In genomic region chr1:150973826-150974579, GRCh38 we compare ENCODE assay signal across 8 cellular contexts. TPM values are rescaled to one million over a fixed set of nuclear protein-coding genes. Genes with fewer than 3 reads are reported as not detected.
DNase-seq lines count a peak whose midpoint lies in the region; ATAC-seq and TF ChIP-seq lines count a peak whose summit lies in the region.

No MANE protein-coding gene starts in this region.

- peak overlapping the region; percentile 87 for H3K4me3 Mint-ChIP-seq in activated CD8-positive, alpha-beta T cell treated with anti-CD3 and anti-CD28 coated beads, Interleukin-2, amount 10 ng/mL, durations not matched to agents 7 days and 5 days
- peak overlapping the region; percentile 80 for H3K4me3 Mint-ChIP-seq in mesothelial cell of epicardium

- peak overlapping the region; percentile 86 to 97 (median 89) for H3K9ac ChIP-seq in subcutaneous abdominal adipose tissue (ENCODE audit: low read length in 5 of 5)

- H3K9me3 ChIP-seq in subcutaneous abdominal adipose tissue (ENCODE audit: control insufficient read depth in 5 of 5, low read length in 5 of 5): no peaks in the 10 kb centered on the region

- CTCF ChIA-PET in activated CD8-positive, alpha-beta T cell treated with anti-CD3 and anti-CD28 coated beads, Interleukin-2, amount 10 ng/mL, durations not matched to agents 7 days and 5 days (lab: Charles Lee): interaction anchor here (0.6 to 1.7 kb wide), 7 partner anchors 9 to 183 kb away, joined by 3 to 9 read pairs (median 5); partner anchors contain the start of genes MINDY1, SETDB1 and TNFAIP8L2

- H3K36me3 ChIP-seq in H7 (replicated peaks; ENCODE audit: control insufficient read depth, insufficient read depth, low read length) (peaks cover 1% of the 10 kb centered on the region), subcutaneous abdominal adipose tissue (ENCODE audit: control insufficient read depth in 5 of 5, insufficient read depth in 5 of 5, low read length in 5 of 5) (peaks cover 0 to 3% (median 0%) of the 10 kb centered on the region in 5 donors)

- peak; percentile 54 for ATAC-seq in activated CD8-positive, alpha-beta T cell treated with anti-CD3 and anti-CD28 coated beads, Interleukin-2, amount 10 ng/mL, durations not matched to agents 7 days and 5 days

- H3K27me3 Mint-ChIP-seq in activated CD8-positive, alpha-beta T cell treated with anti-CD3 and anti-CD28 coated beads, Interleukin-2, amount 10 ng/mL, durations not matched to agents 7 days and 5 days (ENCODE audit: low read depth): no peaks in the 10 kb centered on the region
- H3K27me3 Mint-ChIP-seq in mesothelial cell of epicardium (ENCODE audit: low read depth): no peaks in the 10 kb centered on the region

- H3K27me3 ChIP-seq in H7 (ENCODE audit: control insufficient read depth, insufficient read depth, low read length) (no peaks in the 10 kb centered on the region), subcutaneous abdominal adipose tissue (ENCODE audit: control insufficient read depth in 5 of 5, insufficient read depth in 4 of 5, low read length in 5 of 5) (no peaks in the 10 kb centered on the region)

- H3K36me3 Mint-ChIP-seq in activated CD8-positive, alpha-beta T cell treated with anti-CD3 and anti-CD28 coated beads, Interleukin-2, amount 10 ng/mL, durations not matched to agents 7 days and 5 days (ENCODE audit: low read depth): peaks cover 21% of the 10 kb centered on the region
- H3K36me3 Mint-ChIP-seq in mesothelial cell of epicardium: no peaks in the 10 kb centered on the region

- H3K4me3 ChIP-seq in H7 (ENCODE audit: insufficient read depth, low read depth, low read length) (peak overlapping the region; percentile 83), subcutaneous abdominal adipose tissue (ENCODE audit: low read depth in 1 of 5, low read length in 5 of 5) (peak overlapping the region; percentile 70 to 95 (median 89))

- POLR2A ChIA-PET in activated CD8-positive, alpha-beta T cell treated with anti-CD3 and anti-CD28 coated beads, Interleukin-2, amount 10 ng/mL, durations not matched to agents 7 days and 5 days (lab: Charles Lee): interaction anchor here (0.8 to 1.4 kb wide), 9 partner anchors 8 to 410 kb away, joined by 3 to 9 read pairs (median 4); partner anchors contain the start of gene CTSS

- H3K27ac Mint-ChIP-seq in activated CD8-positive, alpha-beta T cell treated with anti-CD3 and anti-CD28 coated beads, Interleukin-2, amount 10 ng/mL, durations not matched to agents 7 days and 5 days: peak overlapping the region; percentile 85
- H3K27ac Mint-ChIP-seq in mesothelial cell of epicardium: peak overlapping the region; percentile 92

- peak; percentile 51 for DNase-seq in ELR (ENCODE audit: low read depth)
- peak; percentile 85 for DNase-seq in H7
- DNase-seq in NCI-H1092 treated with DMSO at 0.1 percent for 48 hours (lab: John Stamatoyannopoulos, UW): peak; percentile 42
- DNase-seq in activated CD8-positive, alpha-beta T cell treated with anti-CD3 and anti-CD28 coated beads, Interleukin-2, amount 10 ng/mL, durations not matched to agents 7 days and 5 days: peak; percentile 58
- peak; percentile 13 for DNase-seq in effector CD8-positive, alpha-beta T cell (lab: John Stamatoyannopoulos, UW)
- DNase-seq in mesothelial cell of epicardium (ENCODE audit: low spot score in 2 of 2, unreplicated experiment in 2 of 2): peak in 1 of 2 experiments; percentile 59
- DNase-seq in NCI-H2196 (lab: John Stamatoyannopoulos, UW; ENCODE audit: unreplicated experiment): no peak

- H3K4me1 Mint-ChIP-seq in activated CD8-positive, alpha-beta T cell treated with anti-CD3 and anti-CD28 coated beads, Interleukin-2, amount 10 ng/mL, durations not matched to agents 7 days and 5 days (ENCODE audit: low read depth): peaks cover 70% of the 10 kb centered on the region
- peaks cover 39% of the 10 kb centered on the region for H3K4me1 Mint-ChIP-seq in mesothelial cell of epicardium

- no peak for TF ChIP-seq CTCF in mesothelial cell of epicardium (IDR thresholded peaks at IDR 0.05; ENCODE audit: unreplicated experiment)

- peak overlapping the region; percentile 67 for H3K27ac ChIP-seq in subcutaneous abdominal adipose tissue (ENCODE audit: low read depth, low read length)

- H3K4me1 ChIP-seq in subcutaneous abdominal adipose tissue (ENCODE audit: control insufficient read depth in 5 of 5, insufficient read depth in 5 of 5, low read length in 5 of 5): peaks cover 18 to 69% (median 51%) of the 10 kb centered on the region in 5 donors

- H3K9me3 Mint-ChIP-seq in activated CD8-positive, alpha-beta T cell treated with anti-CD3 and anti-CD28 coated beads, Interleukin-2, amount 10 ng/mL, durations not matched to agents 7 days and 5 days (ENCODE audit: insufficient read depth): no peaks in the 10 kb centered on the region
- no peaks in the 10 kb centered on the region for H3K9me3 Mint-ChIP-seq in mesothelial cell of epicardium

RNA-seq across cellular contexts. Expression of gene CERS2, which starts 0.6 kb away (rescaled TPM):
- 248 and 297 TPM in 2 replicates for total RNA-seq in H7 (2014; rRNA removed; shearing (Covaris generic))
- 100 to 1,000 TPM; 149 to 150 TPM for total RNA-seq in activated CD8-positive, alpha-beta T cell treated with anti-CD3 and anti-CD28 coated beads, Interleukin-2, amount 10 ng/mL, durations not matched to agents 7 days and 5 days
- 127 to 137 TPM (median 132 TPM) in 3 replicates for total RNA-seq in mesothelial cell of epicardium

RNA-seq across cellular contexts. Expression of gene ANXA9, which starts 8.1 kb away (rescaled TPM):
- total RNA-seq in H7 (2014; rRNA removed; shearing (Covaris generic)): 0.62 and 1.6 TPM in 2 replicates
- total RNA-seq in activated CD8-positive, alpha-beta T cell treated with anti-CD3 and anti-CD28 coated beads, Interleukin-2, amount 10 ng/mL, durations not matched to agents 7 days and 5 days: not detected
- 1.2 TPM in 3 replicates for total RNA-seq in mesothelial cell of epicardium

RNA-seq across cellular contexts. Expression of gene MINDY1, which starts 32.7 kb away (rescaled TPM):
- total RNA-seq in H7 (2014; rRNA removed; shearing (Covaris generic)): 12.6 and 18.4 TPM in 2 replicates
- total RNA-seq in activated CD8-positive, alpha-beta T cell treated with anti-CD3 and anti-CD28 coated beads, Interleukin-2, amount 10 ng/mL, durations not matched to agents 7 days and 5 days: 1 to 10 TPM; 9.1 to 9.9 TPM
- total RNA-seq in mesothelial cell of epicardium: 29.7 to 31.7 TPM (median 30.9 TPM) in 3 replicates

RNA-seq across cellular contexts. Expression of gene PRUNE1, which starts 34.2 kb away (rescaled TPM):
- 33.5 and 36.3 TPM in 2 replicates for total RNA-seq in H7 (2014; rRNA removed; shearing (Covaris generic))
- 10 to 100 TPM; 15.8 to 19.0 TPM for total RNA-seq in activated CD8-positive, alpha-beta T cell treated with anti-CD3 and anti-CD28 coated beads, Interleukin-2, amount 10 ng/mL, durations not matched to agents 7 days and 5 days
- 25.0 to 25.8 TPM (median 25.4 TPM) in 3 replicates for total RNA-seq in mesothelial cell of epicardium

RNA-seq across cellular contexts. Expression of gene SETDB1, which starts 47.8 kb away (rescaled TPM):
- 67.9 and 74.9 TPM in 2 replicates for total RNA-seq in H7 (2014; rRNA removed; shearing (Covaris generic))
- 10 to 100 TPM; 58.5 to 59.3 TPM for total RNA-seq in activated CD8-positive, alpha-beta T cell treated with anti-CD3 and anti-CD28 coated beads, Interleukin-2, amount 10 ng/mL, durations not matched to agents 7 days and 5 days
- 101 to 103 TPM (median 101 TPM) in 3 replicates for total RNA-seq in mesothelial cell of epicardium
